ENCODE assay signal across 24 cellular contexts in genomic region chr7:120480472-120480871, GRCh38.
"Had no signal": no experiment of that assay in that cellular context is flagged by ENCODE, and none has a peak within 500 bp of the region (broad histone marks: within the 10 kb centered on the region; RNA-seq: fewer than 3 reads in every experiment).

No MANE protein-coding gene starts in this region.

- H3K27ac ChIP-seq: neural progenitor cell, ovary, parathyroid adenoma, psoas muscle, right lobe of liver, sigmoid colon, stomach, thoracic aorta, thyroid gland, tibial nerve, upper lobe of left lung, vagina had no signal

- H3K4me2 ChIP-seq: neural progenitor cell had no signal

- H3K4me1 ChIP-seq: neural progenitor cell, parathyroid adenoma, psoas muscle, right lobe of liver, sigmoid colon, stomach, thyroid gland, tibial nerve, upper lobe of left lung, vagina had no signal

- DNase-seq: natural killer cell; occipital lobe; ovary; posterior cingulate gyrus; psoas muscle; right cardiac atrium; right lobe of liver; sigmoid colon; small intestine; stimulated activated CD4-positive, alpha-beta T cell treated with anti-CD3 and anti-CD28 coated beads, Interleukin-15, amount 100 ng/mL, for 24 hours; stimulated activated CD4-positive, alpha-beta T cell treated with anti-CD3 and anti-CD28 coated beads, Interleukin-2, amount 100 ng/mL, for 24 hours; stimulated activated CD4-positive, alpha-beta T cell treated with anti-CD3 and anti-CD28 coated beads, Interleukin-2, amount 100 ng/mL, for 48 hours; stimulated activated CD4-positive, alpha-beta T cell treated with anti-CD3 and anti-CD28 coated beads, Interleukin-4, amount 100 ng/mL, for 24 hours; stimulated activated naive B cell treated with anti-CD40 and anti-IgM and Interleukin-4, amounts not matched to agents 10 μg/mL and 1 μg/mL and 100 μg/mL, for 72 hours; stimulated activated naive CD4-positive, alpha-beta T cell treated with Interleukin-2 at 50 U/mL for 16 hours; stomach; thyroid gland; upper lobe of left lung had no signal

- ATAC-seq: natural killer cell; psoas muscle; right cardiac atrium; right lobe of liver; stimulated activated effector memory CD8-positive, alpha-beta T cell treated with anti-CD3 and anti-CD28 coated beads, Interleukin-12 subunit alpha, Interleukin-12 subunit beta, amount 100 ng/mL, for 72 hours; stimulated activated naive B cell treated with anti-CD40 and anti-IgM and Interleukin-4, amounts not matched to agents 10 μg/mL and 1 μg/mL and 100 μg/mL, for 72 hours had no signal

- H3K27me3 ChIP-seq: neural progenitor cell, ovary, right lobe of liver, sigmoid colon, stomach, thyroid gland, tibial nerve, upper lobe of left lung, vagina had no signal

- H3K9me3 ChIP-seq: ovary, psoas muscle, right lobe of liver, sigmoid colon, thoracic aorta, thyroid gland, tibial nerve, upper lobe of left lung, vagina had no signal

- FAIRE-seq: small intestine had no signal

- H2AFZ ChIP-seq: neural progenitor cell, parathyroid adenoma had no signal

- H3K36me3 ChIP-seq: neural progenitor cell, ovary, right lobe of liver, sigmoid colon, stomach, thoracic aorta, thyroid gland, tibial nerve, upper lobe of left lung, vagina had no signal

- H3K4me3 ChIP-seq: neural progenitor cell, ovary, psoas muscle, right lobe of liver, sigmoid colon, stomach, thoracic aorta, thyroid gland, tibial nerve, upper lobe of left lung, vagina had no signal

- H3K79me2 ChIP-seq: parathyroid adenoma had no signal

- H3K9ac ChIP-seq: neural progenitor cell, parathyroid adenoma had no signal
